ENCODE assay signal across 1 cellular context in genomic region chr9:86350006-86350755, GRCh38.
TF ChIP-seq lines count a peak whose summit lies in the region.

No MANE protein-coding gene starts in this region.

TF ChIP-seq in SK-N-SH, 30 proteins besides CTCF, POLR2A, EP300 and RAD21 (continued from another document):
- TF ChIP-seq REST (IDR thresholded peaks at IDR 0.05; ENCODE audit: low read depth, low read length): no peak
- TF ChIP-seq FOXJ3 (CRISPR knock-in tag; IDR thresholded peaks at IDR 0.05): no peak
- TF ChIP-seq PBX3 (IDR thresholded peaks at IDR 0.05): no peak
TF ChIP-seq in SK-N-SH: peak in this region for 0.
